In the genomic region with DNA sequence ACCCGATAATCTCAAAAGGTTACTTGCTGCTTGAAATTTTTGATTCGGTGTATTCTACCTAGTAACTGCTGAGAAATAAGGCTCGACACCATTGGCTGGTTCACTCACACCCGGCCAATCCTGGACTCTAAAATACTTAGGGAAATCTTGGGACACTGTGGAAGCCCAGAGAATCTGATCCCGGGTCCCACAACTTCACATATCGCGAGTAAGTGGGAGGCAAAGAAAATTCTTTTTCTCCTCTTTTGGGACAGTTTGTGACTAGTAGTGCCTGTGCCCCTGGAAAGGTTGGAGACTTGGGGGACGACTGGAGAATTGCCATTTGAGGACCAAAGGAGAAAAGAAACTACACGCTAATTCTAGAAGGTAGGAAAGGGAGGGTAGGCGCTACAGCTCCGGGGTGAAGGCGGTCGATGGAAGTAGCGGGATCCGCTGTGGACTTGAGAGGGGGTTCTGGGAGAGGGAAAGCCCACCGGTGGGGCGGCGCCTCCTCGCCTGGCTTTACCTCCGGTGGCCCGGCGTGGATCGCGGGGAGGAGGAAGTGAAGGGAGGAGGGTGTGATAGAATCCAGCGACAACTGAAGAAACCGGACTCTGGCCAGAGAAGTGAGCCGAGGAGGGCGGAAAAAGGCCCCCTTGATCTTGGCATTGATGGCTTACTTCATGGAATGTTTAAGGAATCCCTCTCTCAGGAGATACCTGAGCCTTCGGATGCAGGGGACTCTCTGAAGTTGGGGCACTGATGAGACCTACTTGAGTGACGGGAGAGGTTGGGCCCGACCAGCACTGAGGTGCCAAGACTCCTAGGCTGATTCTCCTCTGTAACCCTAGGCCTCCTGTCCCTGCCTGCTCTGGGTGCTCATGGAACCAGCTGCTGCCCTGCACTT, we compare ENCODE assay signal across 7 cellular contexts. TPM values are rescaled to one million over a fixed set of nuclear protein-coding genes. Genes with fewer than 3 reads are reported as not detected.
DNase-seq lines count a peak whose midpoint lies in the region; ATAC-seq and TF ChIP-seq lines count a peak whose summit lies in the region.

No MANE protein-coding gene starts in this region.

- TF ChIP-seq POLR2A in NB4 (IDR thresholded peaks at IDR 0.05; ENCODE audit: extremely low read depth, insufficient read length) = no peak
- TF ChIP-seq POLR2A in adrenal gland (IDR thresholded peaks at IDR 0.05) = peak in 1 of 2 donors; percentile 69

- 0 to 1% (median 1%) methylated on average over 27 to 31 of the region's 31 CpGs for WGBS in adrenal gland, 4 donors

- peak; percentile 84 for ATAC-seq in HG02623 (IDR thresholded peaks at IDR 0.05; ENCODE audit: unreplicated experiment)
- peak; percentile 100 for ATAC-seq in SK-N-SH treated with all-trans-retinoic acid at 6 μM for 48 hours

- in situ Hi-C loops in GM13976 (cut with MboI; ENCODE audit: low sequenced_read_pairs, unreplicated experiment) = no loop called here

- H3K27me3 ChIP-seq in adrenal gland (no peaks in the 10 kb centered on the region), osteoblast (ENCODE audit: insufficient read depth, low read length) (no peaks in the 10 kb centered on the region)

- H3K4me3 ChIP-seq in NB4 (ENCODE audit: low read depth, low read length) = peak overlapping the region; percentile 80
- peak overlapping the region; percentile 14 to 85 (median 70) for H3K4me3 ChIP-seq in adrenal gland
- peak overlapping the region; percentile 89 for H3K4me3 ChIP-seq in osteoblast (ENCODE audit: insufficient read depth, low read length)

- H3K36me3 ChIP-seq in adrenal gland (replicated peaks in 1 of 2) (peaks cover 0 to 13% of the 10 kb centered on the region in 2 donors), osteoblast (ENCODE audit: insufficient read depth, low read length) (peaks cover 7% of the 10 kb centered on the region)

- H2AFZ ChIP-seq in osteoblast (ENCODE audit: low read length) = peak overlapping the region; percentile 97

- H3K9me3 ChIP-seq in adrenal gland (replicated peaks in 1 of 3) (no peaks in the 10 kb centered on the region), osteoblast (ENCODE audit: low read depth, low read length) (no peaks in the 10 kb centered on the region)

- H3K79me2 ChIP-seq in osteoblast (ENCODE audit: insufficient read depth, low read length) = peaks cover 33% of the 10 kb centered on the region

- intact Hi-C loops in adrenal gland (cut with DNase I) (no loop called here), cardiac septum (cut with DNase I) (no loop called here)

- TF ChIP-seq CTCF in GM13976 (IDR thresholded peaks at IDR 0.05; ENCODE audit: borderline replicate concordance, control extremely low read depth, extremely low read depth, insufficient read depth, missing control alignments) (no peak), NB4 (IDR thresholded peaks at IDR 0.05; ENCODE audit: low read depth, low read length) (no peak), adrenal gland (IDR thresholded peaks at IDR 0.05) (no peak), osteoblast (IDR thresholded peaks at IDR 0.05; ENCODE audit: extremely low read depth, low read depth, low read length) (no peak)

- no peaks in the 10 kb centered on the region for H4K20me1 ChIP-seq in osteoblast (ENCODE audit: insufficient read depth, low read length)

- H3K4me2 ChIP-seq in osteoblast (ENCODE audit: insufficient read depth, low read length) = peak overlapping the region; percentile 87

- H3K4me1 ChIP-seq in adrenal gland (replicated peaks in 1 of 2) (peaks cover 18 to 24% of the 10 kb centered on the region in 2 donors), osteoblast (ENCODE audit: insufficient read depth, low read length) (peaks cover 20% of the 10 kb centered on the region)

- DNase-seq in GM13976 (ENCODE audit: low spot score) (peak; percentile 80), NB4 (ENCODE audit: low read depth) (peak; percentile 80), adrenal gland (peak; percentile 74 to 93 (median 84)), cardiac septum (ENCODE audit: low spot score) (peak; percentile 82), osteoblast (ENCODE audit: insufficient read length, low spot score, missing footprints) (peak; percentile 92)

- H3K27ac ChIP-seq in adrenal gland (peak overlapping the region in 4 of 5 donors; percentile 80 to 94 (median 84)), osteoblast (ENCODE audit: low read depth, low read length) (peak overlapping the region; percentile 84)

TF ChIP-seq in SK-N-SH treated with all-trans-retinoic acid at 6 μM for 48 hours, 23 proteins besides CTCF, POLR2A, EP300 and RAD21 (continues in another document):
- no peak for TF ChIP-seq CSDC2 (CRISPR knock-in tag; IDR thresholded peaks at IDR 0.05)
- no peak for TF ChIP-seq ZNF70 (CRISPR knock-in tag; IDR thresholded peaks at IDR 0.05)
- no peak for TF ChIP-seq RARB (CRISPR knock-in tag; IDR thresholded peaks at IDR 0.05)
- no peak for TF ChIP-seq ESRRG (CRISPR knock-in tag; IDR thresholded peaks at IDR 0.05)
- TF ChIP-seq, protein P1, sequence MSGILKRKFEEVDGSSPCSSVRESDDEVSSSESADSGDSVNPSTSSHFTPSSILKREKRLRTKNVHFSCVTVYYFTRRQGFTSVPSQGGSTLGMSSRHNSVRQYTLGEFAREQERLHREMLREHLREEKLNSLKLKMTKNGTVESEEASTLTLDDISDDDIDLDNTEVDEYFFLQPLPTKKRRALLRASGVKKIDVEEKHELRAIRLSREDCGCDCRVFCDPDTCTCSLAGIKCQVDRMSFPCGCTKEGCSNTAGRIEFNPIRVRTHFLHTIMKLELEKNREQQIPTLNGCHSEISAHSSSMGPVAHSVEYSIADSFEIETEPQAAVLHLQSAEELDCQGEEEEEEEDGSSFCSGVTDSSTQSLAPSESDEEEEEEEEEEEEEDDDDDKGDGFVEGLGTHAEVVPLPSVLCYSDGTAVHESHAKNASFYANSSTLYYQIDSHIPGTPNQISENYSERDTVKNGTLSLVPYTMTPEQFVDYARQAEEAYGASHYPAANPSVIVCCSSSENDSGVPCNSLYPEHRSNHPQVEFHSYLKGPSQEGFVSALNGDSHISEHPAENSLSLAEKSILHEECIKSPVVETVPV (CRISPR knock-in tag; IDR thresholded peaks at IDR 0.05) = no peak
- TF ChIP-seq PPARA (CRISPR knock-in tag; IDR thresholded peaks at IDR 0.05; ENCODE audit: borderline replicate concordance) = no peak
- TF ChIP-seq, protein P2, sequence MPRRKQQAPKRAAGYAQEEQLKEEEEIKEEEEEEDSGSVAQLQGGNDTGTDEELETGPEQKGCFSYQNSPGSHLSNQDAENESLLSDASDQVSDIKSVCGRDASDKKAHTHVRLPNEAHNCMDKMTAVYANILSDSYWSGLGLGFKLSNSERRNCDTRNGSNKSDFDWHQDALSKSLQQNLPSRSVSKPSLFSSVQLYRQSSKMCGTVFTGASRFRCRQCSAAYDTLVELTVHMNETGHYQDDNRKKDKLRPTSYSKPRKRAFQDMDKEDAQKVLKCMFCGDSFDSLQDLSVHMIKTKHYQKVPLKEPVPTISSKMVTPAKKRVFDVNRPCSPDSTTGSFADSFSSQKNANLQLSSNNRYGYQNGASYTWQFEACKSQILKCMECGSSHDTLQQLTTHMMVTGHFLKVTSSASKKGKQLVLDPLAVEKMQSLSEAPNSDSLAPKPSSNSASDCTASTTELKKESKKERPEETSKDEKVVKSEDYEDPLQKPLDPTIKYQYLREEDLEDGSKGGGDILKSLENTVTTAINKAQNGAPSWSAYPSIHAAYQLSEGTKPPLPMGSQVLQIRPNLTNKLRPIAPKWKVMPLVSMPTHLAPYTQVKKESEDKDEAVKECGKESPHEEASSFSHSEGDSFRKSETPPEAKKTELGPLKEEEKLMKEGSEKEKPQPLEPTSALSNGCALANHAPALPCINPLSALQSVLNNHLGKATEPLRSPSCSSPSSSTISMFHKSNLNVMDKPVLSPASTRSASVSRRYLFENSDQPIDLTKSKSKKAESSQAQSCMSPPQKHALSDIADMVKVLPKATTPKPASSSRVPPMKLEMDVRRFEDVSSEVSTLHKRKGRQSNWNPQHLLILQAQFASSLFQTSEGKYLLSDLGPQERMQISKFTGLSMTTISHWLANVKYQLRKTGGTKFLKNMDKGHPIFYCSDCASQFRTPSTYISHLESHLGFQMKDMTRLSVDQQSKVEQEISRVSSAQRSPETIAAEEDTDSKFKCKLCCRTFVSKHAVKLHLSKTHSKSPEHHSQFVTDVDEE (CRISPR knock-in tag; IDR thresholded peaks at IDR 0.05) = no peak
- no peak for TF ChIP-seq ZNF8 (CRISPR knock-in tag; IDR thresholded peaks at IDR 0.05)
- TF ChIP-seq, protein P3, sequence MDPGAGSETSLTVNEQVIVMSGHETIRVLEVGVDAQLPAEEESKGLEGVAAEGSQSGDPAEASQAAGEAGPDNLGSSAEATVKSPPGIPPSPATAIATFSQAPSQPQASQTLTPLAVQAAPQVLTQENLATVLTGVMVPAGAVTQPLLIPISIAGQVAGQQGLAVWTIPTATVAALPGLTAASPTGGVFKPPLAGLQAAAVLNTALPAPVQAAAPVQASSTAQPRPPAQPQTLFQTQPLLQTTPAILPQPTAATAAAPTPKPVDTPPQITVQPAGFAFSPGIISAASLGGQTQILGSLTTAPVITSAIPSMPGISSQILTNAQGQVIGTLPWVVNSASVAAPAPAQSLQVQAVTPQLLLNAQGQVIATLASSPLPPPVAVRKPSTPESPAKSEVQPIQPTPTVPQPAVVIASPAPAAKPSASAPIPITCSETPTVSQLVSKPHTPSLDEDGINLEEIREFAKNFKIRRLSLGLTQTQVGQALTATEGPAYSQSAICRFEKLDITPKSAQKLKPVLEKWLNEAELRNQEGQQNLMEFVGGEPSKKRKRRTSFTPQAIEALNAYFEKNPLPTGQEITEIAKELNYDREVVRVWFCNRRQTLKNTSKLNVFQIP (CRISPR knock-in tag; IDR thresholded peaks at IDR 0.05; ENCODE audit: borderline replicate concordance, low read depth) = no peak
- no peak for TF ChIP-seq ZNF565 (CRISPR knock-in tag; conservative IDR thresholded peaks at IDR 0.05; ENCODE audit: low read depth)
- no peak for TF ChIP-seq ZFP30 (CRISPR knock-in tag; IDR thresholded peaks at IDR 0.05)
- TF ChIP-seq GLIS3 (CRISPR knock-in tag; IDR thresholded peaks at IDR 0.05) = no peak

RNA-seq across cellular contexts. Expression of a gene that starts 18.8 kb away (rescaled TPM):
- total RNA-seq in adrenal gland = 10 to 100 TPM; 29.8 to 52.9 (median 38.7) TPM
- polyA plus RNA-seq in adrenal gland = 10 to 100 TPM; 11.5 to 32.7 (median 15.9) TPM
- 8.5 TPM for total RNA-seq in cardiac septum
- 21.5 and 21.7 TPM in 2 replicates for total RNA-seq in osteoblast

RNA-seq across cellular contexts. Expression of a gene that starts 19.4 kb away (rescaled TPM):
- total RNA-seq in adrenal gland = 10 to 100 TPM; 26.3 to 52.9 (median 38.6) TPM
- polyA plus RNA-seq in adrenal gland = 10 to 100 TPM; 17.5 to 38.3 (median 21.9) TPM
- total RNA-seq in cardiac septum = 7.4 TPM
- 25.3 and 26.2 TPM in 2 replicates for total RNA-seq in osteoblast

RNA-seq across cellular contexts. Expression of a gene that starts 36.3 kb away (rescaled TPM):
- total RNA-seq in adrenal gland = 10 to 100 TPM; 11.4 to 52.0 (median 22.5) TPM
- 10 to 100 TPM; 18.4 to 38.5 (median 19.0) TPM for polyA plus RNA-seq in adrenal gland
- total RNA-seq in cardiac septum = 15.7 TPM
- total RNA-seq in osteoblast = 10.5 and 11.5 TPM in 2 replicates

RNA-seq across cellular contexts. Expression of a gene that starts 38.6 kb away (rescaled TPM):
- 10 to 100 TPM; 12.8 to 29.8 (median 20.2) TPM for total RNA-seq in adrenal gland
- 10 to 100 TPM in 2 of 3 donors, 1 to 10 TPM in 1; 9.6 to 24.5 (median 11.1) TPM for polyA plus RNA-seq in adrenal gland
- total RNA-seq in cardiac septum = 2.8 TPM
- total RNA-seq in osteoblast = 16.3 and 17.4 TPM in 2 replicates

RNA-seq across cellular contexts. Expression of a gene that starts 56.5 kb away (rescaled TPM):
- total RNA-seq in adrenal gland = 10 to 100 TPM; 31.4 to 95.3 (median 54.1) TPM
- polyA plus RNA-seq in adrenal gland = 10 to 100 TPM; 30.4 to 33.7 (median 31.4) TPM
- total RNA-seq in cardiac septum = 9.2 TPM
- 24.2 and 25.0 TPM in 2 replicates for total RNA-seq in osteoblast

Comparison
In these comparisons a context has a peak if more than half of its experiments do, and no peak if none do; other contexts are left out.
1. Peak in every context shown above with its lines: DNase-seq, ATAC-seq, H3K4me3 ChIP-seq and H3K27ac ChIP-seq.